In genomic region chr1:21539933-21540332, GRCh38 we compare ENCODE assay signal across 1 cellular context.
A peak's percentile ranks its signal among the peaks of the same experiment; 100 is the strongest.
TF ChIP-seq lines count a peak whose summit lies in the region.

No MANE protein-coding gene starts in this region.

TF ChIP-seq in HepG2, 621 proteins besides CTCF, POLR2A, EP300 and RAD21 (continued from another document):
- TF ChIP-seq ZNF451 (CRISPR knock-in tag; IDR thresholded peaks at IDR 0.05) (no peak), BCL3 (CRISPR knock-in tag; IDR thresholded peaks at IDR 0.05) (no peak), HNRNPL (IDR thresholded peaks at IDR 0.05; ENCODE audit: low read depth, low read length) (peak; percentile 76; the same call in 1 of the 2 replicates), ZNF674 (CRISPR knock-in tag; IDR thresholded peaks at IDR 0.05; ENCODE audit: low read depth) (no peak)
